In genomic region chr9:89661391-89661949, GRCh38 we compare ENCODE assay signal across 10 cellular contexts. TPM values are rescaled to one million over a fixed set of nuclear protein-coding genes. Genes with fewer than 3 reads are reported as not detected.
DNase-seq lines count a peak whose midpoint lies in the region; TF ChIP-seq lines count a peak whose summit lies in the region.
"Had no signal": no experiment of that assay in that cellular context is flagged by ENCODE, and none has a peak within 500 bp of the region (broad histone marks: within the 10 kb centered on the region; RNA-seq: fewer than 3 reads in every experiment).

No MANE protein-coding gene starts in this region.

- H3K4me3 ChIP-seq in ascending aorta (peak overlapping the region; percentile 32 to 64), rectal smooth muscle tissue (ENCODE audit: low read length) (peak overlapping the region; percentile 28)

- H3K27me3 ChIP-seq in ascending aorta, result no peaks in the 10 kb centered on the region
- H3K27me3 ChIP-seq in rectal smooth muscle tissue (ENCODE audit: control insufficient read depth, insufficient read depth, low read length), result no peaks in the 10 kb centered on the region

- in situ Hi-C loops in G401 (cut with HindIII; ENCODE audit: low sequenced_read_pairs), result no loop called here

- intact Hi-C loops in ascending aorta (cut with DNase I), result no loop called here

- peaks cover 4 to 11% of the 10 kb centered on the region in 2 donors for H3K4me1 ChIP-seq in ascending aorta
- H3K4me1 ChIP-seq in rectal smooth muscle tissue (ENCODE audit: control insufficient read depth, insufficient read depth, low read length), result peaks cover 10% of the 10 kb centered on the region

- no peaks in the 10 kb centered on the region for H3K36me3 ChIP-seq in ascending aorta
- no peaks in the 10 kb centered on the region for H3K36me3 ChIP-seq in rectal smooth muscle tissue (ENCODE audit: control insufficient read depth, insufficient read depth, low read length)

- no peaks in the 10 kb centered on the region for H3K9me3 ChIP-seq in ascending aorta

- H3K27ac ChIP-seq in ascending aorta, result peak overlapping the region in 1 of 2 donors; percentile 38
- H3K27ac ChIP-seq in rectal smooth muscle tissue (ENCODE audit: low read depth, low read length), result peak overlapping the region; percentile 75

- DNase-seq in G401 (ENCODE audit: low spot score), result peak; percentile 79
- DNase-seq in ascending aorta (ENCODE audit: low spot score in 2 of 2), result no peak
- peak; percentile 59 to 75 for DNase-seq in hippocampal formation (lab: John Stamatoyannopoulos, UW)
- DNase-seq in NCI-H1105 (lab: John Stamatoyannopoulos, UW), result no peak
- DNase-seq in COLO829 (ENCODE audit: low spot score), result no peak
- DNase-seq in NCI-H2107 (lab: John Stamatoyannopoulos, UW), result no peak
- no peak for DNase-seq in HPDE6-E6E7 (ENCODE audit: extremely low spot score)
- DNase-seq: activated CD4-positive, CD25-positive, alpha-beta regulatory T cell treated with anti-CD3 and anti-CD28 coated beads, Interleukin-2, amount 50 U/mL, for 72 hours had no signal

- TF ChIP-seq CTCF in ascending aorta (IDR thresholded peaks at IDR 0.05), result no peak

- no peak overlapping the region for H3K9ac ChIP-seq in rectal smooth muscle tissue (ENCODE audit: low read length)

RNA-seq across cellular contexts. Expression of gene GADD45G, which starts 56.7 kb away (rescaled TPM):
- not detected in 2 replicates for total RNA-seq in G401 (2014; rRNA removed; shearing (Covaris generic))
- 4.6 TPM for total RNA-seq in ascending aorta
- total RNA-seq: lung microvascular endothelial cell had no signal

Comparison
In these comparisons a context has a peak if more than half of its experiments do, and no peak if none do; other contexts are left out.
1. DNase-seq: peak in G401 (single experiment) and hippocampal formation (2 of 2); none in ascending aorta (0 of 2), NCI-H1105 (single experiment), COLO829 (single experiment), NCI-H2107 (single experiment) and HPDE6-E6E7 (single experiment).